In genomic region chr17:42850964-42851363, GRCh38 we compare ENCODE assay signal across 15 cellular contexts. TPM values are rescaled to one million over a fixed set of nuclear protein-coding genes. Genes with fewer than 3 reads are reported as not detected.
DNase-seq lines count a peak whose midpoint lies in the region; ATAC-seq and TF ChIP-seq lines count a peak whose summit lies in the region.
"Had no signal": no experiment of that assay in that cellular context is flagged by ENCODE, and none has a peak within 500 bp of the region (broad histone marks: within the 10 kb centered on the region; RNA-seq: fewer than 3 reads in every experiment).

Gene AOC3 (plus strand): TSS chr17:42851199. CDS start chr17:42851344, 145 bp downstream.

- DNase-seq in SJCRH30, result peak; percentile 39 to 53
- peak in 4 of 5 donors; percentile 44 to 63 (median 52) for DNase-seq in heart left ventricle
- peak; percentile 47 for DNase-seq in myocyte (ENCODE audit: low read depth)
- no peak for DNase-seq in suprapubic skin (ENCODE audit: low spot score in 2 of 2)
- no peak for DNase-seq in stimulated activated effector memory CD8-positive, alpha-beta T cell treated with anti-CD3 and anti-CD28 coated beads, Interleukin-12 subunit alpha, Interleukin-12 subunit beta, amount 100 ng/mL, for 72 hours (ENCODE audit: low spot score in 2 of 2)
- no peak for DNase-seq in middle frontal gyrus (ENCODE audit: extremely low spot score, low spot score)
- DNase-seq: activated CD8-positive, alpha-beta memory T cell treated with anti-CD3 and anti-CD28 coated beads, Interleukin-2, amount 10 ng/mL, durations not matched to agents 7 days and 5 days; cerebellar nuclear complex; NCI-H1417 treated with DMSO at 0.1 percent for 48 hours; stimulated activated naive CD8-positive, alpha-beta T cell treated with anti-CD3 and anti-CD28 coated beads, Interleukin-15, amount 100 ng/mL, for 72 hours had no signal

- TF ChIP-seq CTCF in heart left ventricle (IDR thresholded peaks at IDR 0.05) (no peak), suprapubic skin (IDR thresholded peaks at IDR 0.05) (no peak)

- peaks cover 4% of the 10 kb centered on the region; the same call in 1 of the 2 replicates for H3K4me1 ChIP-seq in SJCRH30
- H3K4me1 ChIP-seq in heart left ventricle, result peaks cover 0 to 30% (median 9%) of the 10 kb centered on the region in 12 donors
- peaks cover 24% of the 10 kb centered on the region for H3K4me1 ChIP-seq in suprapubic skin

- peaks cover 20% of the 10 kb centered on the region for H3K4me1 Mint-ChIP-seq in stimulated activated effector memory CD8-positive, alpha-beta T cell treated with anti-CD3 and anti-CD28 coated beads, Interleukin-12 subunit alpha, Interleukin-12 subunit beta, amount 100 ng/mL, for 72 hours

- no peak within 1 kb of the TSS for H3K27ac Mint-ChIP-seq in stimulated activated effector memory CD8-positive, alpha-beta T cell treated with anti-CD3 and anti-CD28 coated beads, Interleukin-12 subunit alpha, Interleukin-12 subunit beta, amount 100 ng/mL, for 72 hours
- H3K27ac Mint-ChIP-seq: activated CD8-positive, alpha-beta memory T cell treated with anti-CD3 and anti-CD28 coated beads, Interleukin-2, amount 10 ng/mL, durations not matched to agents 7 days and 5 days had no signal

- TF ChIP-seq POLR2A in heart left ventricle (IDR thresholded peaks at IDR 0.05) (no peak), suprapubic skin (IDR thresholded peaks at IDR 0.05) (no peak)

- H3K4me3 Mint-ChIP-seq in stimulated activated effector memory CD8-positive, alpha-beta T cell treated with anti-CD3 and anti-CD28 coated beads, Interleukin-12 subunit alpha, Interleukin-12 subunit beta, amount 100 ng/mL, for 72 hours, result no peak within 1 kb of the TSS
- H3K4me3 Mint-ChIP-seq: activated CD8-positive, alpha-beta memory T cell treated with anti-CD3 and anti-CD28 coated beads, Interleukin-2, amount 10 ng/mL, durations not matched to agents 7 days and 5 days; stimulated activated naive CD8-positive, alpha-beta T cell treated with anti-CD3 and anti-CD28 coated beads, Interleukin-15, amount 100 ng/mL, for 72 hours had no signal

- no peaks in the 10 kb centered on the region for H3K9me3 Mint-ChIP-seq in stimulated activated effector memory CD8-positive, alpha-beta T cell treated with anti-CD3 and anti-CD28 coated beads, Interleukin-12 subunit alpha, Interleukin-12 subunit beta, amount 100 ng/mL, for 72 hours
- H3K9me3 Mint-ChIP-seq: activated naive CD4-positive, alpha-beta T cell treated with anti-CD3 and anti-CD28 coated beads, Interleukin-2, amount 50 U/mL, for 72 hours; stimulated activated naive CD8-positive, alpha-beta T cell treated with anti-CD3 and anti-CD28 coated beads, Interleukin-15, amount 100 ng/mL, for 72 hours had no signal

- intact Hi-C loops in heart left ventricle (cut with DNase I), result no loop called here

- H3K4me3 ChIP-seq in SJCRH30 (0 out of 2 replicates have a peak within 1 kb of the TSS, but pooled peaks have one; percentile 9), heart left ventricle (peak within 1 kb of the TSS in 11 of 12 donors; percentile 6 to 56 (median 39)), suprapubic skin (peak within 1 kb of the TSS; percentile 33)
- H3K4me3 ChIP-seq: K562 had no signal

- 19 to 57% (median 47%) methylated on average over 9 of the region's 9 CpGs for WGBS in heart left ventricle, 4 donors
- 30% methylated on average over 9 of the region's 9 CpGs for WGBS in suprapubic skin

- H3K27me3 ChIP-seq in SJCRH30 (no peaks in the 10 kb centered on the region), heart left ventricle (peaks cover 0 to 4% (median 0%) of the 10 kb centered on the region in 9 donors), suprapubic skin (no peaks in the 10 kb centered on the region)

- no peak within 1 kb of the TSS for H3K27ac ChIP-seq in SJCRH30
- peak within 1 kb of the TSS in 6 of 12 donors; percentile 23 to 85 (median 60) for H3K27ac ChIP-seq in heart left ventricle
- no peak within 1 kb of the TSS for H3K27ac ChIP-seq in suprapubic skin
- H3K27ac ChIP-seq: epithelial cell of prostate had no signal

- H3K9me3 ChIP-seq in SJCRH30 (replicated peaks) (no peaks in the 10 kb centered on the region), heart left ventricle (no peaks in the 10 kb centered on the region), suprapubic skin (no peaks in the 10 kb centered on the region)

- no peaks in the 10 kb centered on the region for H3K36me3 ChIP-seq in SJCRH30
- no peaks in the 10 kb centered on the region for H3K36me3 ChIP-seq in heart left ventricle
- H3K36me3 ChIP-seq in suprapubic skin, result no peaks in the 10 kb centered on the region

- peaks cover 3% of the 10 kb centered on the region for H3K36me3 Mint-ChIP-seq in stimulated activated effector memory CD8-positive, alpha-beta T cell treated with anti-CD3 and anti-CD28 coated beads, Interleukin-12 subunit alpha, Interleukin-12 subunit beta, amount 100 ng/mL, for 72 hours
- H3K36me3 Mint-ChIP-seq: activated CD8-positive, alpha-beta memory T cell treated with anti-CD3 and anti-CD28 coated beads, Interleukin-2, amount 10 ng/mL, durations not matched to agents 7 days and 5 days; activated naive CD4-positive, alpha-beta T cell treated with anti-CD3 and anti-CD28 coated beads, Interleukin-2, amount 50 U/mL, for 72 hours had no signal

- no peak for TF ChIP-seq EP300 in suprapubic skin (IDR thresholded peaks at IDR 0.05)

- ATAC-seq in heart left ventricle, result peak in 3 of 4 donors; percentile 26 to 54 (median 49)
- ATAC-seq in stimulated activated effector memory CD8-positive, alpha-beta T cell treated with anti-CD3 and anti-CD28 coated beads, Interleukin-12 subunit alpha, Interleukin-12 subunit beta, amount 100 ng/mL, for 72 hours, result no peak
- ATAC-seq in GM18861 (IDR thresholded peaks at IDR 0.05; ENCODE audit: unreplicated experiment), result no peak
- ATAC-seq in GM18868 (IDR thresholded peaks at IDR 0.05; ENCODE audit: unreplicated experiment), result no peak
- ATAC-seq: activated CD8-positive, alpha-beta memory T cell treated with anti-CD3 and anti-CD28 coated beads, Interleukin-2, amount 10 ng/mL, durations not matched to agents 7 days and 5 days; activated naive CD4-positive, alpha-beta T cell treated with anti-CD3 and anti-CD28 coated beads, Interleukin-2, amount 50 U/mL, for 72 hours; K562; stimulated activated naive CD8-positive, alpha-beta T cell treated with anti-CD3 and anti-CD28 coated beads, Interleukin-15, amount 100 ng/mL, for 72 hours had no signal

RNA-seq across cellular contexts. Expression of gene AOC3, which starts in this region (rescaled TPM):
- 0.30 and 0.34 TPM in 2 replicates for total RNA-seq in SJCRH30 (2014; rRNA removed; shearing (Covaris generic))
- total RNA-seq in heart left ventricle (10 to 100 TPM in 4 of 9 donors, 1 to 10 TPM in 5; 3.9 to 55.4 (median 9.2) TPM), myocyte (0.47 and 0.67 TPM in 2 replicates), suprapubic skin (10 to 100 TPM in 2 of 4 donors, 1 to 10 TPM in 2; 7.6 to 12.7 (median 11.0) TPM)
- polyA plus RNA-seq in heart left ventricle, result 10 to 100 TPM; 10.2 to 11.8 TPM
- 0.52 TPM for polyA plus RNA-seq in myocyte (2012)

Comparison
In these comparisons a context has a peak if more than half of its experiments do, and no peak if none do; other contexts are left out.
1. Peak in DNase-seq and H3K4me3 ChIP-seq in SJCRH30; RNA of the gene not detected or under 1 TPM.
2. Peak in DNase-seq in myocyte; RNA of the gene not detected or under 1 TPM.
3. DNase-seq: peak in heart left ventricle (4 of 5); none in suprapubic skin (0 of 2), stimulated activated effector memory CD8-positive, alpha-beta T cell treated with anti-CD3 and anti-CD28 coated beads, Interleukin-12 subunit alpha, Interleukin-12 subunit beta, amount 100 ng/mL, for 72 hours (0 of 2) and middle frontal gyrus (single experiment).
4. ATAC-seq: peak in heart left ventricle (3 of 4); none in stimulated activated effector memory CD8-positive, alpha-beta T cell treated with anti-CD3 and anti-CD28 coated beads, Interleukin-12 subunit alpha, Interleukin-12 subunit beta, amount 100 ng/mL, for 72 hours (single experiment), GM18861 (single experiment) and GM18868 (single experiment).
5. Peak in every context shown above with its lines, with median percentiles within 50 percentile points of each other: H3K4me3 ChIP-seq.